18 cellular contexts compared by ENCODE assay signal in genomic region chr20:62885808-62886708, GRCh38. TPM values are rescaled to one million over a fixed set of nuclear protein-coding genes. Genes with fewer than 3 reads are reported as not detected.
DNase-seq lines count a peak whose midpoint lies in the region; ATAC-seq, FAIRE-seq and TF ChIP-seq lines count a peak whose summit lies in the region.
"Had no signal": no experiment of that assay in that cellular context is flagged by ENCODE, and none has a peak within 500 bp of the region (broad histone marks: within the 10 kb centered on the region; RNA-seq: fewer than 3 reads in every experiment).

No MANE protein-coding gene starts in this region.

- TF ChIP-seq CTCF in bronchial epithelial cell (IDR thresholded peaks at IDR 0.05; ENCODE audit: insufficient read depth, low read length, severe bottlenecking), result no peak
- no peak for TF ChIP-seq CTCF in osteoblast (IDR thresholded peaks at IDR 0.05; ENCODE audit: extremely low read depth, low read depth, low read length)
- TF ChIP-seq CTCF in WERI-Rb-1 (IDR thresholded peaks at IDR 0.05; ENCODE audit: low read depth, low read length), result no peak

- H3K4me3 ChIP-seq in bronchial epithelial cell (ENCODE audit: low read depth, low read length) (no peak overlapping the region), osteoblast (ENCODE audit: insufficient read depth, low read length) (no peak overlapping the region), WERI-Rb-1 (ENCODE audit: low read depth, low read length) (no peak overlapping the region)
- H3K4me3 ChIP-seq: hepatocyte, Peyer's patch, upper lobe of left lung had no signal

- no peak overlapping the region for H3K27ac ChIP-seq in osteoblast (ENCODE audit: low read depth, low read length)
- H3K27ac ChIP-seq in WERI-Rb-1, result no peak overlapping the region
- H3K27ac ChIP-seq: parathyroid adenoma, upper lobe of left lung had no signal

- H3K79me2 ChIP-seq in osteoblast (ENCODE audit: insufficient read depth, low read length), result no peaks in the 10 kb centered on the region
- H3K79me2 ChIP-seq: hepatocyte had no signal

- no peaks in the 10 kb centered on the region for H3K27me3 ChIP-seq in bronchial epithelial cell (ENCODE audit: control insufficient read depth, insufficient read depth, low read length)
- H3K27me3 ChIP-seq in osteoblast (ENCODE audit: insufficient read depth, low read length), result no peaks in the 10 kb centered on the region
- H3K27me3 ChIP-seq in WERI-Rb-1 (ENCODE audit: insufficient read depth, low read depth, severe bottlenecking), result no peaks in the 10 kb centered on the region
- H3K27me3 ChIP-seq: hepatocyte, Peyer's patch, upper lobe of left lung had no signal

- FAIRE-seq in HTR-8/SVneo (lab: Jason Lieb, UNC) (peak; percentile 85), bronchial epithelial cell (lab: Jason Lieb, UNC) (peak; percentile 55)
- FAIRE-seq: small intestine had no signal

- H3K4me1 ChIP-seq in osteoblast (ENCODE audit: insufficient read depth, low read length), result peaks cover 17% of the 10 kb centered on the region
- H3K4me1 ChIP-seq: parathyroid adenoma, Peyer's patch, upper lobe of left lung had no signal

- H4K20me1 ChIP-seq in osteoblast (ENCODE audit: insufficient read depth, low read length), result peaks cover 13% of the 10 kb centered on the region

- H3K9me3 ChIP-seq in osteoblast (ENCODE audit: low read depth, low read length) (no peaks in the 10 kb centered on the region), WERI-Rb-1 (ENCODE audit: severe bottlenecking) (no peaks in the 10 kb centered on the region)
- H3K9me3 ChIP-seq: Peyer's patch, upper lobe of left lung had no signal

- ATAC-seq in GM21619 (IDR thresholded peaks at IDR 0.05; ENCODE audit: unreplicated experiment) (no peak), HG02763 (IDR thresholded peaks at IDR 0.05; ENCODE audit: unreplicated experiment) (no peak)

- no peak overlapping the region for H3K4me2 ChIP-seq in osteoblast (ENCODE audit: insufficient read depth, low read length)
- H3K4me2 ChIP-seq: hepatocyte had no signal

- H3K36me3 ChIP-seq in bronchial epithelial cell (ENCODE audit: control insufficient read depth, insufficient read depth, low read length) (peaks cover 15% of the 10 kb centered on the region), osteoblast (ENCODE audit: insufficient read depth, low read length) (peaks cover 51% of the 10 kb centered on the region), WERI-Rb-1 (peaks cover 59% of the 10 kb centered on the region)

- DNase-seq in NCI-H510A (lab: John Stamatoyannopoulos, UW) (peak; percentile 31), NCI-H510A treated with DMSO at 0.1 percent for 48 hours (lab: John Stamatoyannopoulos, UW) (no peak), HTR-8/SVneo (ENCODE audit: insufficient read length, low spot score) (no peak), bronchial epithelial cell (ENCODE audit: low read depth) (no peak), osteoblast (ENCODE audit: insufficient read length, low spot score, missing footprints) (peak; percentile 53), WERI-Rb-1 (no peak)
- DNase-seq: activated CD8-positive, alpha-beta memory T cell treated with anti-CD3 and anti-CD28 coated beads, Interleukin-2, amount 50 U/mL, for 48 hours; central memory CD4-positive, alpha-beta T cell; effector CD8-positive, alpha-beta T cell; NCI-H1694; Peyer's patch; small intestine; T-cell; upper lobe of left lung had no signal

- no peak overlapping the region for H2AFZ ChIP-seq in osteoblast (ENCODE audit: low read length)
- H2AFZ ChIP-seq: hepatocyte, parathyroid adenoma had no signal

RNA-seq across cellular contexts. Expression of gene TCFL5, which starts 24.4 kb away (rescaled TPM):
- total RNA-seq in bronchial epithelial cell (13.2 and 14.5 TPM in 2 replicates), osteoblast (13.0 TPM in 2 replicates)

RNA-seq across cellular contexts. Expression of gene DIDO1, which starts 40.2 kb away (rescaled TPM):
- total RNA-seq in bronchial epithelial cell, result 26.9 and 31.6 TPM in 2 replicates
- total RNA-seq in osteoblast, result 44.8 and 46.3 TPM in 2 replicates

RNA-seq across cellular contexts. Expression of gene GID8, which starts 51.9 kb away (rescaled TPM):
- total RNA-seq in bronchial epithelial cell, result 69.2 and 71.2 TPM in 2 replicates
- 34.4 and 37.1 TPM in 2 replicates for total RNA-seq in osteoblast

Comparison
In these comparisons a context has a peak if more than half of its experiments do, and no peak if none do; other contexts are left out.
1. DNase-seq: peak in NCI-H510A (single experiment) and osteoblast (single experiment); none in NCI-H510A treated with DMSO at 0.1 percent for 48 hours (single experiment), HTR-8/SVneo (single experiment), bronchial epithelial cell (single experiment) and WERI-Rb-1 (single experiment).